Comparison of ENCODE assay signal across 1 cellular context in the genomic region with DNA sequence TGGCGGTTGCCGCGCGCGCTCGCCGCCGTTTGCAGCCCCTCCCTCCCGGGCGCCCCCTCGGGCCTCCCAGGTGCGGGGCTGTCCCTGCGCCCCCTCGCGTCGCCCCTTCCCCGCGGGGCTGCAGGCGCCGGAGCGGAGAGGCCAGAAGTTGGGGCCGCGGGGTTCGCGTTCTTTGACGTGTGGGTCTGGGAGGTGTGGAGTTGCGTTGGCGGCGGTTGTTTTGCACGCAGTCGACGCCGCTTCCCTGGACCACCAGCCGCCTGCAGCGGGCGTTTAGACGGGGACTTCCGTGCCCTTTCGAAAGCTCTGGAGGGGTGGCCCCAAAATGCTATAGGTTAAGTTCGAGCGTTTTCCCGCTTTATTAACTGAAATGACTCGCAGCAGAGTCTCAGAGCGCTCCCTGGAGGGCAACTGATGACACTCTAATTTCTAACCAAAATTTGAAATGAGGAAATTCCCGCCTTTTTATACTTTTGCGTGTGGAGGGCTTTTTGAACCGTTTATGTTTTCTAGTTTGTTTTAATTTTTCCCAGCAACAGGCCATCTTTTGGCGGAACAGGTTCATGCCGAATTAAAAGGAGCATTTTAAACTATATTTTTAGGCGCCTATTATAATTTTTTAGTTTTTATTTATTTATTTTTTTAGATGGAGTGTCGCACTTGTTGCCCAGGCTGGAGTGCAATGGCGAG.
TF ChIP-seq lines count a peak whose summit lies in the region.

No MANE protein-coding gene starts in this region.

TF ChIP-seq in A549, 52 proteins besides CTCF, POLR2A, EP300 and RAD21 (continued from another document):
- no peak for TF ChIP-seq FOSL2 (IDR thresholded peaks at IDR 0.05)
- TF ChIP-seq FOSL2 (CRISPR knock-in tag; IDR thresholded peaks at IDR 0.05): peak; percentile 53
- peak; percentile 62; the same call in 1 of the 2 replicates for TF ChIP-seq KDM5A (IDR thresholded peaks at IDR 0.05)
- TF ChIP-seq HOXA7 (CRISPR knock-in tag; IDR thresholded peaks at IDR 0.05): no peak
- TF ChIP-seq NR3C1 (IDR thresholded peaks at IDR 0.05): no peak
- TF ChIP-seq FOXS1 (CRISPR knock-in tag; IDR thresholded peaks at IDR 0.05): no peak
- TF ChIP-seq RARB (CRISPR knock-in tag; IDR thresholded peaks at IDR 0.05): no peak
- no peak for TF ChIP-seq ZC3H11A (IDR thresholded peaks at IDR 0.05)
